In the genomic region with DNA sequence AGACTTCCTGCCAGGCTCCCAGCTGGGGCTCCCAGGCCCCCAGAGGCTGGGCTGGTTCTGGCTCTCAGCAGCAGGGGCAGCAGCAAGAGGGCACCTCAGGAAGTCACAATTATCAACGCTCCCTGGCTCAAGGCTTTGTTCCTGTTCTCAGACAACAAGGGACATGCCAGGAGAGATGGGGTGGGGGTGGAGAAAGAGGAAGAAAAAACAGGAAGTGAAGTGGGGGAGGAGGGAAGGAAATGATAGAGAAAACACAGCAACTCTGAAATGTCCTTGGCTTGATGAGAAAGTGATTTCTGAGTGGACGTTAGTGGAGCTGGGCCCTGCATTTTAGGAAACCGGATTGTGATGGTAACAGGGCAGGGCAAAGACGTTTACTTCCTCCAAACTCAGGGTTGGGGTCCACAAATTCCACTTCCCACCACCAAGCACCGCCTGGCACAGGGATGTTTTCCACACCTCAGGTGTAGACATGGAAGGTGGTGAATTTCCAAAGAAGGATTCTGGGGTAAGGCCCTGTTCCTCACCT, we compare ENCODE assay signal across 2 cellular contexts.
TF ChIP-seq lines count a peak whose summit lies in the region.

No MANE protein-coding gene starts in this region.

TF ChIP-seq in H1, 55 proteins besides CTCF, POLR2A, EP300 and RAD21 (continued from another document):
- TF ChIP-seq, protein P1, sequence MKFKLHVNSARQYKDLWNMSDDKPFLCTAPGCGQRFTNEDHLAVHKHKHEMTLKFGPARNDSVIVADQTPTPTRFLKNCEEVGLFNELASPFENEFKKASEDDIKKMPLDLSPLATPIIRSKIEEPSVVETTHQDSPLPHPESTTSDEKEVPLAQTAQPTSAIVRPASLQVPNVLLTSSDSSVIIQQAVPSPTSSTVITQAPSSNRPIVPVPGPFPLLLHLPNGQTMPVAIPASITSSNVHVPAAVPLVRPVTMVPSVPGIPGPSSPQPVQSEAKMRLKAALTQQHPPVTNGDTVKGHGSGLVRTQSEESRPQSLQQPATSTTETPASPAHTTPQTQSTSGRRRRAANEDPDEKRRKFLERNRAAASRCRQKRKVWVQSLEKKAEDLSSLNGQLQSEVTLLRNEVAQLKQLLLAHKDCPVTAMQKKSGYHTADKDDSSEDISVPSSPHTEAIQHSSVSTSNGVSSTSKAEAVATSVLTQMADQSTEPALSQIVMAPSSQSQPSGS (IDR thresholded peaks at IDR 0.05; ENCODE audit: low read length) = no peak
- no peak for TF ChIP-seq SUZ12 (IDR thresholded peaks at IDR 0.05; ENCODE audit: low read length)
- TF ChIP-seq SIN3A (conservative IDR thresholded peaks at IDR 0.05 in 1 of 2, IDR thresholded peaks at IDR 0.05 in 1 of 2; ENCODE audit: low read depth in 1 of 2, low read length in 2 of 2) = no peak
- 0 out of 2 replicates have a peak, but pooled peaks have one; percentile 44 for TF ChIP-seq EGR1 (IDR thresholded peaks at IDR 0.05; ENCODE audit: borderline replicate concordance, low read depth, low read length)

TF ChIP-seq in SK-N-SH, 30 proteins besides CTCF, POLR2A, EP300 and RAD21 (continued from another document):
- TF ChIP-seq MXI1 (IDR thresholded peaks at IDR 0.05; ENCODE audit: low read depth, low read length) = no peak
- TF ChIP-seq SMC3 (IDR thresholded peaks at IDR 0.05; ENCODE audit: low read depth, low read length) = no peak
- TF ChIP-seq, protein P2, sequence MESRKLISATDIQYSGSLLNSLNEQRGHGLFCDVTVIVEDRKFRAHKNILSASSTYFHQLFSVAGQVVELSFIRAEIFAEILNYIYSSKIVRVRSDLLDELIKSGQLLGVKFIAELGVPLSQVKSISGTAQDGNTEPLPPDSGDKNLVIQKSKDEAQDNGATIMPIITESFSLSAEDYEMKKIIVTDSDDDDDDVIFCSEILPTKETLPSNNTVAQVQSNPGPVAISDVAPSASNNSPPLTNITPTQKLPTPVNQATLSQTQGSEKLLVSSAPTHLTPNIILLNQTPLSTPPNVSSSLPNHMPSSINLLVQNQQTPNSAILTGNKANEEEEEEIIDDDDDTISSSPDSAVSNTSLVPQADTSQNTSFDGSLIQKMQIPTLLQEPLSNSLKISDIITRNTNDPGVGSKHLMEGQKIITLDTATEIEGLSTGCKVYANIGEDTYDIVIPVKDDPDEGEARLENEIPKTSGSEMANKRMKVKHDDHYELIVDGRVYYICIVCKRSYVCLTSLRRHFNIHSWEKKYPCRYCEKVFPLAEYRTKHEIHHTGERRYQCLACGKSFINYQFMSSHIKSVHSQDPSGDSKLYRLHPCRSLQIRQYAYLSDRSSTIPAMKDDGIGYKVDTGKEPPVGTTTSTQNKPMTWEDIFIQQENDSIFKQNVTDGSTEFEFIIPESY (IDR thresholded peaks at IDR 0.05; ENCODE audit: borderline replicate concordance, low read depth) = no peak
- no peak for TF ChIP-seq GABPA (IDR thresholded peaks at IDR 0.05; ENCODE audit: low read depth)
- no peak for TF ChIP-seq NFIC (IDR thresholded peaks at IDR 0.05; ENCODE audit: borderline replicate concordance)
- TF ChIP-seq, protein P3, sequence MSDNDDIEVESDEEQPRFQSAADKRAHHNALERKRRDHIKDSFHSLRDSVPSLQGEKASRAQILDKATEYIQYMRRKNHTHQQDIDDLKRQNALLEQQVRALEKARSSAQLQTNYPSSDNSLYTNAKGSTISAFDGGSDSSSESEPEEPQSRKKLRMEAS (IDR thresholded peaks at IDR 0.05; ENCODE audit: low read depth) = no peak
- TF ChIP-seq RXRA (IDR thresholded peaks at IDR 0.05; ENCODE audit: borderline replicate concordance, low read depth) = no peak
- TF ChIP-seq POLR2AphosphoS5 (IDR thresholded peaks at IDR 0.05; ENCODE audit: low read depth, low read length) = no peak
- no peak for TF ChIP-seq TAF1 (IDR thresholded peaks at IDR 0.05; ENCODE audit: borderline replicate concordance, low read depth, low read length)
- TF ChIP-seq, protein P4, sequence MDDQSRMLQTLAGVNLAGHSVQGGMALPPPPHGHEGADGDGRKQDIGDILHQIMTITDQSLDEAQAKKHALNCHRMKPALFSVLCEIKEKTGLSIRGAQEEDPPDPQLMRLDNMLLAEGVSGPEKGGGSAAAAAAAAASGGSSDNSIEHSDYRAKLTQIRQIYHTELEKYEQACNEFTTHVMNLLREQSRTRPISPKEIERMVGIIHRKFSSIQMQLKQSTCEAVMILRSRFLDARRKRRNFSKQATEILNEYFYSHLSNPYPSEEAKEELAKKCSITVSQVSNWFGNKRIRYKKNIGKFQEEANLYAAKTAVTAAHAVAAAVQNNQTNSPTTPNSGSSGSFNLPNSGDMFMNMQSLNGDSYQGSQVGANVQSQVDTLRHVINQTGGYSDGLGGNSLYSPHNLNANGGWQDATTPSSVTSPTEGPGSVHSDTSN (IDR thresholded peaks at IDR 0.05) = no peak
- TF ChIP-seq JUND (IDR thresholded peaks at IDR 0.05) = no peak
- no peak for TF ChIP-seq RCOR1 (IDR thresholded peaks at IDR 0.05; ENCODE audit: low read length)
- no peak for TF ChIP-seq SIN3A (IDR thresholded peaks at IDR 0.05; ENCODE audit: borderline replicate concordance, low read depth, low read length)
- TF ChIP-seq ELF1 (IDR thresholded peaks at IDR 0.05) = no peak
- TF ChIP-seq, protein P5, sequence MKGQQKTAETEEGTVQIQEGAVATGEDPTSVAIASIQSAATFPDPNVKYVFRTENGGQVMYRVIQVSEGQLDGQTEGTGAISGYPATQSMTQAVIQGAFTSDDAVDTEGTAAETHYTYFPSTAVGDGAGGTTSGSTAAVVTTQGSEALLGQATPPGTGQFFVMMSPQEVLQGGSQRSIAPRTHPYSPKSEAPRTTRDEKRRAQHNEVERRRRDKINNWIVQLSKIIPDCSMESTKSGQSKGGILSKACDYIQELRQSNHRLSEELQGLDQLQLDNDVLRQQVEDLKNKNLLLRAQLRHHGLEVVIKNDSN (IDR thresholded peaks at IDR 0.05; ENCODE audit: borderline replicate concordance, low read depth) = no peak
